21 cellular contexts compared by ENCODE assay signal in genomic region chr4:171588146-171588545, GRCh38.
"Had no signal": no experiment of that assay in that cellular context is flagged by ENCODE, and none has a peak within 500 bp of the region (broad histone marks: within the 10 kb centered on the region; RNA-seq: fewer than 3 reads in every experiment).

No MANE protein-coding gene starts in this region.

- H3K9me3 ChIP-seq: gastroesophageal sphincter, left ventricle myocardium inferior, right atrium auricular region, tibial nerve, uterus had no signal

- H3K36me3 ChIP-seq: brain microvascular endothelial cell, gastroesophageal sphincter, heart right ventricle, left ventricle myocardium inferior, right atrium auricular region, tibial nerve, uterus had no signal

- H3K27me3 ChIP-seq: brain microvascular endothelial cell, gastroesophageal sphincter, heart right ventricle, right atrium auricular region, tibial nerve, uterus had no signal

- H3K27ac ChIP-seq: brain microvascular endothelial cell, gastroesophageal sphincter, heart right ventricle, left ventricle myocardium inferior, right atrium auricular region, tibial nerve, uterus had no signal

- DNase-seq: activated B cell treated with CpG ODN at 0.5 μM for 24 hours; activated CD4-positive, alpha-beta memory T cell treated with anti-CD3 and anti-CD28 coated beads for 36 hours; activated CD4-positive, alpha-beta T cell treated with anti-CD3 and anti-CD28 coated beads for 4 hours; activated naive CD4-positive, alpha-beta T cell; activated naive CD8-positive, alpha-beta T cell treated with anti-CD3 and anti-CD28 coated beads for 36 hours; brain microvascular endothelial cell; central memory CD4-positive, alpha-beta T cell; heart right ventricle; immature natural killer cell; kidney glomerular epithelial cell; left ventricle myocardium inferior; mammary epithelial cell; nephron progenitor cell; occipital lobe; posterior cingulate gyrus; stimulated activated naive CD8-positive, alpha-beta T cell treated with anti-CD3 and anti-CD28 coated beads, Interleukin-15, Interleukin-2, amounts not matched to agents 100 U/mL and 50 U/mL, for 24 hours; T-helper 9 cell; uterus had no signal

- H3K4me3 ChIP-seq: gastroesophageal sphincter, heart right ventricle, left ventricle myocardium inferior, right atrium auricular region, tibial nerve, uterus had no signal

- H3K4me1 ChIP-seq: gastroesophageal sphincter, heart right ventricle, left ventricle myocardium inferior, right atrium auricular region, uterus had no signal

- ATAC-seq: gastroesophageal sphincter; heart right ventricle; stimulated activated naive CD8-positive, alpha-beta T cell treated with anti-CD3 and anti-CD28 coated beads, Interleukin-15, Interleukin-2, amounts not matched to agents 100 U/mL and 50 U/mL, for 24 hours had no signal
